9 cellular contexts compared by ENCODE assay signal in the genomic region with DNA sequence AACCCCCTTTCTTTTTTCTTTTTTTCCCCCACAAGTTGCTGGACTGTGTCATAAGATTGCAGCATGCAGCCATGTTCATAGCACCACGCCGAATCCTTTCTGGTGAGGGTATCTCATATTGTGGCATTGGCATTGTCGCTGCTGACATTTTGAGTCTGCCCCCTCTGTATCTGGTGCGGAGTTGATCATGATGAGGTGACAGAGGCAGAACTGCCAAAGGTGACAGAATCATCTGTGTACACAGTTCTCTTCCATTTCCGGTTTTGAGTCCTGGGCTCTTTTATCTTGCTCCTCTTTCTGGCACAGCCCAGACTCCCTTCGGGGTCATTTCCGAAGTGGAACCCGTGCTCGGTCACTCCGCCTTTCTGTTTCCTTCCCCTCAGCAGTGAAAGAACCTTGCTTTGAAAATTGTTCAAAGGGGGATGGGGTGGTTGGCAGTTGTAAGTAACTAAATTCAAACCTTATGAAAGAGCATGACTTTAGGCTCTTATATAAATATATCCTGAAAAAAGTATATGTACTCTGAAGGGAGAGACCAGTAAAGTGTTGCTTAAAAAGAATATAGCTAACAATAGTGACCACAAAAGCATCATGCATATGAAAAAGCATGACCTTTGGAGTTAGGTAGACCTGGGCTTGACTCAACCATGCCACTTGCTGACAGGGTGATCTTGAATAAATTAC. TPM values are rescaled to one million over a fixed set of nuclear protein-coding genes. Genes with fewer than 3 reads are reported as not detected.
A peak's percentile ranks its signal among the peaks of the same experiment; 100 is the strongest.
DNase-seq lines count a peak whose midpoint lies in the region; ATAC-seq and TF ChIP-seq lines count a peak whose summit lies in the region.
"Had no signal": no experiment of that assay in that cellular context is flagged by ENCODE, and none has a peak within 500 bp of the region (broad histone marks: within the 10 kb centered on the region; RNA-seq: fewer than 3 reads in every experiment).

No MANE protein-coding gene starts in this region.

- peak overlapping the region; percentile 84 for H3K27ac Mint-ChIP-seq in activated naive CD8-positive, alpha-beta T cell treated with anti-CD3 and anti-CD28 coated beads, Interleukin-2, amount 50 U/mL, for 24 hours
- no peak overlapping the region for H3K27ac Mint-ChIP-seq in progenitor cell of endocrine pancreas

- H3K27me3 Mint-ChIP-seq in activated naive CD8-positive, alpha-beta T cell treated with anti-CD3 and anti-CD28 coated beads, Interleukin-2, amount 50 U/mL, for 24 hours = no peaks in the 10 kb centered on the region
- no peaks in the 10 kb centered on the region for H3K27me3 Mint-ChIP-seq in progenitor cell of endocrine pancreas

- ATAC-seq in HG03571 (IDR thresholded peaks at IDR 0.05; ENCODE audit: unreplicated experiment) = peak; percentile 90
- peak; percentile 97 for ATAC-seq in activated naive CD8-positive, alpha-beta T cell treated with anti-CD3 and anti-CD28 coated beads, Interleukin-2, amount 50 U/mL, for 24 hours
- ATAC-seq: gastrocnemius medialis had no signal

- no peaks in the 10 kb centered on the region for H3K9me3 Mint-ChIP-seq in activated naive CD8-positive, alpha-beta T cell treated with anti-CD3 and anti-CD28 coated beads, Interleukin-2, amount 50 U/mL, for 24 hours
- H3K9me3 Mint-ChIP-seq in progenitor cell of endocrine pancreas (ENCODE audit: low read depth) = no peaks in the 10 kb centered on the region

- H3K4me3 Mint-ChIP-seq in activated naive CD8-positive, alpha-beta T cell treated with anti-CD3 and anti-CD28 coated beads, Interleukin-2, amount 50 U/mL, for 24 hours = peak overlapping the region; percentile 60
- H3K4me3 Mint-ChIP-seq in progenitor cell of endocrine pancreas (ENCODE audit: low read depth) = no peak overlapping the region

- peak; percentile 0 to 3 for DNase-seq in stimulated activated CD4-positive, alpha-beta T cell treated with anti-CD3 and anti-CD28 coated beads, Interleukin-12 subunit alpha, Interleukin-12 subunit beta, amount 100 ng/mL, for 24 hours (ENCODE audit: low read depth in 2 of 2)
- no peak for DNase-seq in stimulated activated CD4-positive, alpha-beta T cell treated with anti-CD3 and anti-CD28 coated beads, Interleukin-4, amount 100 ng/mL, for 1 hour
- DNase-seq in activated naive CD8-positive, alpha-beta T cell treated with anti-CD3 and anti-CD28 coated beads, Interleukin-2, amount 50 U/mL, for 24 hours = peak; percentile 41
- DNase-seq in stimulated activated CD4-positive, alpha-beta T cell treated with anti-CD3 and anti-CD28 coated beads, Interleukin-2, amount 100 ng/mL, for 4 hours (ENCODE audit: low read depth) = peak; percentile 0
- DNase-seq in progenitor cell of endocrine pancreas (ENCODE audit: low spot score, unreplicated experiment) (no peak), cerebellar cortex (ENCODE audit: low spot score) (no peak), RPMI8226 (no peak)

- peaks cover 25% of the 10 kb centered on the region for H3K4me1 Mint-ChIP-seq in activated naive CD8-positive, alpha-beta T cell treated with anti-CD3 and anti-CD28 coated beads, Interleukin-2, amount 50 U/mL, for 24 hours
- H3K4me1 Mint-ChIP-seq in progenitor cell of endocrine pancreas (ENCODE audit: low read depth) = peaks cover 5% of the 10 kb centered on the region

- no peak for TF ChIP-seq CTCF in progenitor cell of endocrine pancreas (IDR thresholded peaks at IDR 0.05; ENCODE audit: unreplicated experiment)

- H3K36me3 Mint-ChIP-seq in activated naive CD8-positive, alpha-beta T cell treated with anti-CD3 and anti-CD28 coated beads, Interleukin-2, amount 50 U/mL, for 24 hours (ENCODE audit: low read depth) = no peaks in the 10 kb centered on the region
- H3K36me3 Mint-ChIP-seq in progenitor cell of endocrine pancreas (ENCODE audit: insufficient read depth) = no peaks in the 10 kb centered on the region

RNA-seq across cellular contexts. Expression of a gene that starts 55.0 kb away (rescaled TPM):
- total RNA-seq in progenitor cell of endocrine pancreas = 32.5 and 35.2 TPM in 2 replicates

Comparison
In these comparisons a context has a peak if more than half of its experiments do, and no peak if none do; other contexts are left out.
1. DNase-seq: peak in stimulated activated CD4-positive, alpha-beta T cell treated with anti-CD3 and anti-CD28 coated beads, Interleukin-12 subunit alpha, Interleukin-12 subunit beta, amount 100 ng/mL, for 24 hours (2 of 2), activated naive CD8-positive, alpha-beta T cell treated with anti-CD3 and anti-CD28 coated beads, Interleukin-2, amount 50 U/mL, for 24 hours (single experiment) and stimulated activated CD4-positive, alpha-beta T cell treated with anti-CD3 and anti-CD28 coated beads, Interleukin-2, amount 100 ng/mL, for 4 hours (single experiment); none in stimulated activated CD4-positive, alpha-beta T cell treated with anti-CD3 and anti-CD28 coated beads, Interleukin-4, amount 100 ng/mL, for 1 hour (single experiment), progenitor cell of endocrine pancreas (single experiment), cerebellar cortex (single experiment) and RPMI8226 (single experiment).